Comparison of ENCODE assay signal across 13 cellular contexts in genomic region chr9:100058699-100059579, GRCh38. TPM values are rescaled to one million over a fixed set of nuclear protein-coding genes. Genes with fewer than 3 reads are reported as not detected.
DNase-seq lines count a peak whose midpoint lies in the region; ATAC-seq and TF ChIP-seq lines count a peak whose summit lies in the region.
"Had no signal": no experiment of that assay in that cellular context is flagged by ENCODE, and none has a peak within 500 bp of the region (broad histone marks: within the 10 kb centered on the region; RNA-seq: fewer than 3 reads in every experiment).

No MANE protein-coding gene starts in this region.

- POLR2A ChIA-PET in activated CD4-positive, alpha-beta T cell treated with anti-CD3 and anti-CD28 coated beads, Interleukin-2, amount 10 ng/mL, durations not matched to agents 7 days and 5 days (lab: Charles Lee): no interaction called here

- H3K4me3 ChIP-seq in left ventricle myocardium inferior: no peak overlapping the region
- H3K4me3 ChIP-seq: Peyer's patch, stomach had no signal

- CTCF ChIA-PET in activated CD4-positive, alpha-beta T cell treated with anti-CD3 and anti-CD28 coated beads, Interleukin-2, amount 10 ng/mL, durations not matched to agents 7 days and 5 days (lab: Charles Lee): interaction anchor here (0.6 to 1.0 kb wide), 3 partner anchors 35 to 884 kb away, joined by 3 read pairs; no protein-coding TSS in a partner anchor

- H3K27ac ChIP-seq in left ventricle myocardium inferior (replicated peaks): no peak overlapping the region
- H3K27ac ChIP-seq: Peyer's patch, stomach, WERI-Rb-1 had no signal

- H3K9me3 Mint-ChIP-seq in activated CD4-positive, alpha-beta T cell treated with anti-CD3 and anti-CD28 coated beads, Interleukin-2, amount 10 ng/mL, durations not matched to agents 7 days and 5 days: no peaks in the 10 kb centered on the region
- H3K9me3 Mint-ChIP-seq: dendritic cell treated with granulocyte-macrophage colony-stimulating factor and Interleukin-4, amounts not matched to agents 40 ng/mL and 50 ng/mL, for 4 days had no signal

- peaks cover 3% of the 10 kb centered on the region for H3K4me1 Mint-ChIP-seq in activated CD4-positive, alpha-beta T cell treated with anti-CD3 and anti-CD28 coated beads, Interleukin-2, amount 10 ng/mL, durations not matched to agents 7 days and 5 days

- intact Hi-C loops in left ventricle myocardium inferior (cut with micrococcal nuclease): no loop called here

- no peak overlapping the region for H3K27ac Mint-ChIP-seq in activated CD4-positive, alpha-beta T cell treated with anti-CD3 and anti-CD28 coated beads, Interleukin-2, amount 10 ng/mL, durations not matched to agents 7 days and 5 days
- H3K27ac Mint-ChIP-seq: dendritic cell treated with granulocyte-macrophage colony-stimulating factor and Interleukin-4, amounts not matched to agents 40 ng/mL and 50 ng/mL, for 4 days had no signal

- DNase-seq in RPMI8226 (peak; percentile 42), left ventricle myocardium inferior (no peak), LoVo (ENCODE audit: low spot score) (no peak)
- no peak for DNase-seq in activated CD4-positive, alpha-beta T cell treated with anti-CD3 and anti-CD28 coated beads, Interleukin-2, amount 10 ng/mL, durations not matched to agents 7 days and 5 days
- DNase-seq in stimulated activated CD4-positive, alpha-beta T cell treated with anti-CD3 and anti-CD28 coated beads, Interleukin-4, amount 100 ng/mL, for 24 hours: no peak
- DNase-seq: DMS153, stomach, WERI-Rb-1 had no signal

- ATAC-seq in GM18508 (IDR thresholded peaks at IDR 0.05; ENCODE audit: insufficient read depth, unreplicated experiment): peak; percentile 66
- peak; percentile 80 for ATAC-seq in GM21381 (IDR thresholded peaks at IDR 0.05; ENCODE audit: unreplicated experiment)
- peak; percentile 79 for ATAC-seq in HG03045 (IDR thresholded peaks at IDR 0.05; ENCODE audit: unreplicated experiment)

- no peak overlapping the region for H3K4me3 Mint-ChIP-seq in activated CD4-positive, alpha-beta T cell treated with anti-CD3 and anti-CD28 coated beads, Interleukin-2, amount 10 ng/mL, durations not matched to agents 7 days and 5 days
- H3K4me3 Mint-ChIP-seq: dendritic cell treated with granulocyte-macrophage colony-stimulating factor and Interleukin-4, amounts not matched to agents 40 ng/mL and 50 ng/mL, for 4 days had no signal

- H3K36me3 Mint-ChIP-seq in activated CD4-positive, alpha-beta T cell treated with anti-CD3 and anti-CD28 coated beads, Interleukin-2, amount 10 ng/mL, durations not matched to agents 7 days and 5 days (ENCODE audit: low read depth): peaks cover 17% of the 10 kb centered on the region

- TF ChIP-seq CTCF in left ventricle myocardium inferior (IDR thresholded peaks at IDR 0.05; ENCODE audit: borderline replicate concordance): no peak

- peaks cover 18% of the 10 kb centered on the region for H3K4me1 ChIP-seq in left ventricle myocardium inferior

- H3K9me3 ChIP-seq in left ventricle myocardium inferior (replicated peaks): no peaks in the 10 kb centered on the region
- H3K9me3 ChIP-seq: Peyer's patch, stomach had no signal

- H3K36me3 ChIP-seq in left ventricle myocardium inferior: peaks cover 16% of the 10 kb centered on the region

- no peaks in the 10 kb centered on the region for H3K27me3 ChIP-seq in left ventricle myocardium inferior (ENCODE audit: low read depth)
- H3K27me3 ChIP-seq: Peyer's patch, stomach had no signal

- no peaks in the 10 kb centered on the region for H3K27me3 Mint-ChIP-seq in activated CD4-positive, alpha-beta T cell treated with anti-CD3 and anti-CD28 coated beads, Interleukin-2, amount 10 ng/mL, durations not matched to agents 7 days and 5 days
- H3K27me3 Mint-ChIP-seq: dendritic cell treated with granulocyte-macrophage colony-stimulating factor and Interleukin-4, amounts not matched to agents 40 ng/mL and 50 ng/mL, for 4 days had no signal

RNA-seq across cellular contexts. Expression of gene ERP44, which starts 39.9 kb away (rescaled TPM):
- total RNA-seq in activated CD4-positive, alpha-beta T cell treated with anti-CD3 and anti-CD28 coated beads, Interleukin-2, amount 10 ng/mL, durations not matched to agents 7 days and 5 days: 10 to 100 TPM; 16.9 to 18.8 TPM
- total RNA-seq in left ventricle myocardium inferior: 15.6 TPM

RNA-seq across cellular contexts. Expression of gene INVS, which starts 40.1 kb away (rescaled TPM):
- total RNA-seq in activated CD4-positive, alpha-beta T cell treated with anti-CD3 and anti-CD28 coated beads, Interleukin-2, amount 10 ng/mL, durations not matched to agents 7 days and 5 days: 10 to 100 TPM; 15.8 to 16.9 TPM
- total RNA-seq in left ventricle myocardium inferior: 6.7 TPM
